Comparison of ENCODE assay signal across 8 cellular contexts in genomic region chr1:100894622-100895539, GRCh38. TPM values are rescaled to one million over a fixed set of nuclear protein-coding genes. Genes with fewer than 3 reads are reported as not detected.
A peak's percentile ranks its signal among the peaks of the same experiment; 100 is the strongest.
DNase-seq lines count a peak whose midpoint lies in the region; ATAC-seq and TF ChIP-seq lines count a peak whose summit lies in the region.

EXTL2 (minus strand) TSS chr1:100894842; CDS start chr1:100888757, 6,085 bp downstream.

- intact Hi-C loops in colonic mucosa (cut with DNase I) = no loop called here

- H3K27me3 ChIP-seq in colonic mucosa (no peaks in the 10 kb centered on the region), layer of hippocampus (ENCODE audit: control insufficient read depth, insufficient read depth, low read length) (no peaks in the 10 kb centered on the region)

- H3K9ac ChIP-seq in colonic mucosa (ENCODE audit: low read depth in 2 of 2, low read length in 2 of 2) = peak within 1 kb of the TSS; percentile 77 to 97

- H3K27ac ChIP-seq in colonic mucosa = peak within 1 kb of the TSS; percentile 95
- peak within 1 kb of the TSS; percentile 86 for H3K27ac ChIP-seq in layer of hippocampus (ENCODE audit: low read depth, low read length)

- TF ChIP-seq CTCF in colonic mucosa (IDR thresholded peaks at IDR 0.05) = no peak

- no peaks in the 10 kb centered on the region for H3K4me1 ChIP-seq in colonic mucosa

- H3K36me3 ChIP-seq in colonic mucosa = no peaks in the 10 kb centered on the region

- DNase-seq in AML-193 (lab: John Stamatoyannopoulos, UW) = peak; percentile 39 to 43
- peak; percentile 81 for DNase-seq in NCI-H446 treated with DMSO at 0.1 percent for 48 hours (lab: John Stamatoyannopoulos, UW)
- DNase-seq in activated CD4-positive, alpha-beta T cell treated with anti-CD3 and anti-CD28 coated beads for 48 hours = peak; percentile 79
- peak; percentile 92 for DNase-seq in colonic mucosa
- peak; percentile 22 to 52 for DNase-seq in stimulated activated CD4-positive, alpha-beta T cell treated with anti-CD3 and anti-CD28 coated beads, Interleukin-1b, Interleukin-23, amount 100 ng/mL, for 4 hours (ENCODE audit: low read depth in 2 of 2)

- H3K9me3 ChIP-seq in colonic mucosa = no peaks in the 10 kb centered on the region

- ATAC-seq in GM19035 (IDR thresholded peaks at IDR 0.05; ENCODE audit: unreplicated experiment) (peak; percentile 34), HG03378 (IDR thresholded peaks at IDR 0.05; ENCODE audit: unreplicated experiment) (peak; percentile 35)

- peak within 1 kb of the TSS; percentile 68 for H3K4me3 ChIP-seq in colonic mucosa

RNA-seq across cellular contexts. Expression of gene EXTL2, which starts in this region (rescaled TPM):
- total RNA-seq in colonic mucosa = 1 to 10 TPM; 4.8 to 7.2 TPM

Comparison
In these comparisons a context has a peak if more than half of its experiments do, and no peak if none do; other contexts are left out.
1. Peak in every context shown above with its lines: DNase-seq, ATAC-seq, H3K4me3 ChIP-seq and H3K27ac ChIP-seq.
2. DNase-seq: peak in every context shown above with its lines; median percentile 92 in colonic mucosa; 81 in NCI-H446 treated with DMSO at 0.1 percent for 48 hours; 79 in activated CD4-positive, alpha-beta T cell treated with anti-CD3 and anti-CD28 coated beads for 48 hours; 41 in AML-193; 37 in stimulated activated CD4-positive, alpha-beta T cell treated with anti-CD3 and anti-CD28 coated beads, Interleukin-1b, Interleukin-23, amount 100 ng/mL, for 4 hours.